Comparison of ENCODE assay signal across 18 cellular contexts in the genomic region with DNA sequence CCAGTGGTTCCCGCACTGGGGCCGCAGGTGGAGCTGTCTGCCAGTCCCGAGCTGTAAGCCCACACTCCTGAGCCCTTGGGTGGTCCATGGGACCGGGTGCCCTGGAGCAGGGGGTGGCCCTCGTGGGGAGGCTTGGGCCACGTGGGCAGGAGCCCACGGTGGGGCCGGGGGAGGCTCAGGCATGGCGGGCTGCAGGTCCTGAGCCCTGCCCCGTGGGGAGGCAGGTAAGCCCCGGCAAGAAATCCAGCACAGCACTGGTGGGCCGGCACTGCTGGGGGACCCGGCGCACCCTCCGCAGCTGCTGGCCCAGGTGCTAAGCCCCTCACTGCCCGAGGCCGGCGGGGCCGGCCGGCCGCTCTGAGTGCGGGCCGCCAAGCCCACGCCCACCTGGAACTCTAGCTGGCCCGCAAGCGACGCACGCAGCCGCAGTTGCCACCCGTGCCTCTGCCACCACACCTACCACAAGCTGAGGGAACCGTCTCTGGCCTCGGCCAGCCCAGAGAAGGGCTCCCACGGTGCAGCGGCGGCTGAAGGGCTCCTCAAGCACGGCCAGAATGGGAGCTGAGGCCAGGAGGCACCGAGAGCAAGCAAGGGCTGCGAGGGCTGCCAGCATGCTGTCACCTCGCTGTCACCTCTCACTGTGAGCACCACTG.
"Had no signal": no experiment of that assay in that cellular context is flagged by ENCODE, and none has a peak within 500 bp of the region (broad histone marks: within the 10 kb centered on the region; RNA-seq: fewer than 3 reads in every experiment).

No MANE protein-coding gene starts in this region.

- H3K9me3 Mint-ChIP-seq: activated naive CD4-positive, alpha-beta T cell treated with anti-CD3 and anti-CD28 coated beads, Interleukin-2, amount 10 ng/mL, durations not matched to agents 7 days and 5 days; activated T-cell treated with anti-CD3 and anti-CD28 coated beads, Interleukin-2, amount 50 U/mL, for 4 hours; memory B cell had no signal

- H3K27me3 ChIP-seq: body of pancreas, cardiac muscle cell, gastroesophageal sphincter, heart right ventricle, stomach, suprapubic skin, transverse colon had no signal

- ATAC-seq: activated T-cell treated with anti-CD3 and anti-CD28 coated beads, Interleukin-2, amount 50 U/mL, for 4 hours; body of pancreas; gastroesophageal sphincter; heart right ventricle had no signal

- DNase-seq: activated CD4-positive, alpha-beta T cell treated with anti-CD3 and anti-CD28 coated beads, Interleukin-2, amount 50 U/mL, for 1 hour; activated CD4-positive, CD25-positive, alpha-beta regulatory T cell treated with anti-CD3 and anti-CD28 coated beads, Interleukin-2, amount 50 U/mL, for 72 hours; activated naive CD4-positive, alpha-beta T cell treated with anti-CD3 and anti-CD28 coated beads, Interleukin-2, amount 10 ng/mL, durations not matched to agents 7 days and 5 days; activated T-cell treated with anti-CD3 and anti-CD28 coated beads, Interleukin-2, amount 50 U/mL, for 4 hours; body of pancreas; occipital lobe; retina; stimulated activated CD4-positive, alpha-beta T cell treated with anti-CD3 and anti-CD28 coated beads, Interleukin-12 subunit alpha, Interleukin-12 subunit beta, amount 100 ng/mL, for 4 hours; stimulated activated CD4-positive, alpha-beta T cell treated with anti-CD3 and anti-CD28 coated beads, Interleukin-4, amount 100 ng/mL, for 4 hours; stomach; T-helper 1 cell; transverse colon; WERI-Rb-1 had no signal

- H3K9me3 ChIP-seq: body of pancreas, gastroesophageal sphincter, stomach, suprapubic skin, transverse colon had no signal

- H3K27ac ChIP-seq: WERI-Rb-1 had no signal

- H3K4me3 ChIP-seq: body of pancreas, cardiac muscle cell, gastroesophageal sphincter, heart right ventricle, stomach, suprapubic skin, transverse colon had no signal

- H3K4me3 Mint-ChIP-seq: activated naive CD4-positive, alpha-beta T cell treated with anti-CD3 and anti-CD28 coated beads, Interleukin-2, amount 10 ng/mL, durations not matched to agents 7 days and 5 days; activated T-cell treated with anti-CD3 and anti-CD28 coated beads, Interleukin-2, amount 50 U/mL, for 4 hours; memory B cell had no signal

- H3K36me3 Mint-ChIP-seq: memory B cell had no signal

- H3K36me3 ChIP-seq: cardiac muscle cell, gastroesophageal sphincter, heart right ventricle, stomach, suprapubic skin, transverse colon had no signal
